Comparison of ENCODE assay signal across 24 cellular contexts in genomic region chr15:53473886-53474285, GRCh38.
"Had no signal": no experiment of that assay in that cellular context is flagged by ENCODE, and none has a peak within 500 bp of the region (broad histone marks: within the 10 kb centered on the region; RNA-seq: fewer than 3 reads in every experiment).

No MANE protein-coding gene starts in this region.

- H2AFZ ChIP-seq: hepatocyte, neural progenitor cell, parathyroid adenoma had no signal

- DNase-seq: cortex of kidney; foreskin keratinocyte; heart left ventricle; kidney; left lung; mesendoderm; midbrain; naive thymus-derived CD4-positive, alpha-beta T cell; spleen; stimulated activated CD4-positive, alpha-beta T cell treated with anti-CD3 and anti-CD28 coated beads, Interleukin-4, amount 100 ng/mL, for 4 hours; stimulated activated naive CD8-positive, alpha-beta T cell treated with anti-CD3 and anti-CD28 coated beads, Interleukin-15, Interleukin-2, amounts not matched to agents 100 U/mL and 50 U/mL, for 24 hours; substantia nigra; testis; tibial artery had no signal

- ATAC-seq: esophagus mucosa; foreskin keratinocyte; gastroesophageal sphincter; heart left ventricle; left lung; naive thymus-derived CD4-positive, alpha-beta T cell; stimulated activated memory B cell treated with anti-CD40 and anti-IgM and Interleukin-4, amounts not matched to agents 10 μg/mL and 1 μg/mL and 100 μg/mL, for 72 hours; stimulated activated naive CD8-positive, alpha-beta T cell treated with anti-CD3 and anti-CD28 coated beads, Interleukin-15, Interleukin-2, amounts not matched to agents 100 U/mL and 50 U/mL, for 24 hours had no signal

- H3K9me3 ChIP-seq: gastroesophageal sphincter, heart left ventricle, prostate gland, right atrium auricular region, testis, tibial artery had no signal

- H3K4me2 ChIP-seq: hepatocyte, neural progenitor cell had no signal

- H3K4me1 ChIP-seq: foreskin keratinocyte, gastroesophageal sphincter, heart left ventricle, left lung, neural progenitor cell, parathyroid adenoma, prostate gland, right atrium auricular region, spleen, testis, tibial artery had no signal

- H3K9ac ChIP-seq: neural progenitor cell, parathyroid adenoma had no signal

- H3K36me3 ChIP-seq: gastroesophageal sphincter, heart left ventricle, left lung, neural progenitor cell, prostate gland, right atrium auricular region, spleen, tibial artery had no signal

- H3K27ac ChIP-seq: epithelial cell of prostate, foreskin keratinocyte, gastroesophageal sphincter, heart left ventricle, hepatocyte, left lung, neural progenitor cell, parathyroid adenoma, prostate gland, right atrium auricular region, skin epidermis, spleen, testis, tibial artery had no signal

- H3K4me3 ChIP-seq: gastroesophageal sphincter, heart left ventricle, hepatocyte, left lung, neural progenitor cell, prostate gland, right atrium auricular region, skin epidermis, spleen, testis, tibial artery had no signal

- H3K27me3 ChIP-seq: foreskin keratinocyte, gastroesophageal sphincter, hepatocyte, left lung, neural progenitor cell, right atrium auricular region, spleen, testis, tibial artery had no signal
